Comparison of ENCODE assay signal across 11 cellular contexts in genomic region chr16:50550035-50550434, GRCh38. TPM values are rescaled to one million over a fixed set of nuclear protein-coding genes. Genes with fewer than 3 reads are reported as not detected.
DNase-seq lines count a peak whose midpoint lies in the region; ATAC-seq and TF ChIP-seq lines count a peak whose summit lies in the region.
"Had no signal": no experiment of that assay in that cellular context is flagged by ENCODE, and none has a peak within 500 bp of the region (broad histone marks: within the 10 kb centered on the region; RNA-seq: fewer than 3 reads in every experiment).

No MANE protein-coding gene starts in this region.

- no peak for TF ChIP-seq POLR2A in suprapubic skin (IDR thresholded peaks at IDR 0.05)

- H3K36me3 Mint-ChIP-seq in activated CD8-positive, alpha-beta T cell treated with anti-CD3 and anti-CD28 coated beads for 36 hours (ENCODE audit: low read depth) = no peaks in the 10 kb centered on the region
- no peaks in the 10 kb centered on the region for H3K36me3 Mint-ChIP-seq in activated CD8-positive, alpha-beta T cell treated with anti-CD3 and anti-CD28 coated beads, Interleukin-2, amount 10 ng/mL, durations not matched to agents 7 days and 5 days (ENCODE audit: low read depth)
- no peaks in the 10 kb centered on the region for H3K36me3 Mint-ChIP-seq in activated T-helper 17 cell treated with anti-CD3 and anti-CD28 coated beads, Interleukin-2, amount 50 U/mL, for 72 hours (ENCODE audit: low read depth)

- no peaks in the 10 kb centered on the region for H3K36me3 ChIP-seq in lung (ENCODE audit: control insufficient read depth in 2 of 2, insufficient read depth in 2 of 2, low read length in 2 of 2)
- H3K36me3 ChIP-seq in suprapubic skin = no peaks in the 10 kb centered on the region

- H3K27ac ChIP-seq in lung (ENCODE audit: low read depth in 1 of 2, low read length in 1 of 2) = peak overlapping the region in 1 of 2 donors; percentile 56
- no peak overlapping the region for H3K27ac ChIP-seq in suprapubic skin

- H3K9me3 ChIP-seq in lung (ENCODE audit: control insufficient read depth in 2 of 2, insufficient read depth in 1 of 2, low read length in 1 of 2) (peaks cover 0 to 2% of the 10 kb centered on the region in 2 donors), suprapubic skin (no peaks in the 10 kb centered on the region)

- POLR2A ChIA-PET in activated CD8-positive, alpha-beta T cell treated with anti-CD3 and anti-CD28 coated beads for 36 hours (lab: Charles Lee) = no interaction called here
- POLR2A ChIA-PET in activated CD8-positive, alpha-beta T cell treated with anti-CD3 and anti-CD28 coated beads, Interleukin-2, amount 10 ng/mL, durations not matched to agents 7 days and 5 days (lab: Charles Lee) = interaction anchor here (0.6 kb wide), 1 partner anchor 70 kb away, joined by 3 read pairs; no protein-coding TSS in a partner anchor

- intact Hi-C loops in activated CD8-positive, alpha-beta T cell treated with anti-CD3 and anti-CD28 coated beads for 36 hours (cut with micrococcal nuclease) = no loop called here
- intact Hi-C loops in Right ventricle myocardium superior (cut with DNase I) = no loop called here

- peaks cover 3% of the 10 kb centered on the region for H3K27me3 Mint-ChIP-seq in activated CD8-positive, alpha-beta T cell treated with anti-CD3 and anti-CD28 coated beads for 36 hours
- peaks cover 52% of the 10 kb centered on the region for H3K27me3 Mint-ChIP-seq in activated CD8-positive, alpha-beta T cell treated with anti-CD3 and anti-CD28 coated beads, Interleukin-2, amount 10 ng/mL, durations not matched to agents 7 days and 5 days (ENCODE audit: low read depth)
- no peaks in the 10 kb centered on the region for H3K27me3 Mint-ChIP-seq in activated T-helper 17 cell treated with anti-CD3 and anti-CD28 coated beads, Interleukin-2, amount 50 U/mL, for 72 hours

- no peak for ATAC-seq in activated CD8-positive, alpha-beta T cell treated with anti-CD3 and anti-CD28 coated beads for 36 hours
- no peak for ATAC-seq in activated CD8-positive, alpha-beta T cell treated with anti-CD3 and anti-CD28 coated beads, Interleukin-2, amount 10 ng/mL, durations not matched to agents 7 days and 5 days
- no peak for ATAC-seq in activated T-helper 17 cell treated with anti-CD3 and anti-CD28 coated beads, Interleukin-2, amount 50 U/mL, for 72 hours (replicated peaks)
- no peak for ATAC-seq in lung (ENCODE audit: insufficient read depth, low FRiP score)
- ATAC-seq in HG03442 (IDR thresholded peaks at IDR 0.05; ENCODE audit: unreplicated experiment) = no peak
- ATAC-seq in Right ventricle myocardium superior (ENCODE audit: poor library complexity) = no peak

- H3K4me1 ChIP-seq in lung (ENCODE audit: control insufficient read depth in 2 of 2, insufficient read depth in 2 of 2, low read length in 2 of 2) (peaks cover 0 to 4% of the 10 kb centered on the region in 2 donors), suprapubic skin (peaks cover 14% of the 10 kb centered on the region)

- TF ChIP-seq EP300 in suprapubic skin (IDR thresholded peaks at IDR 0.05) = no peak

- H3K27me3 ChIP-seq in lung (ENCODE audit: control insufficient read depth, insufficient read depth) = no peaks in the 10 kb centered on the region
- peaks cover 4% of the 10 kb centered on the region for H3K27me3 ChIP-seq in suprapubic skin

- H3K9me3 Mint-ChIP-seq in activated CD8-positive, alpha-beta T cell treated with anti-CD3 and anti-CD28 coated beads for 36 hours = no peaks in the 10 kb centered on the region
- H3K9me3 Mint-ChIP-seq in activated CD8-positive, alpha-beta T cell treated with anti-CD3 and anti-CD28 coated beads, Interleukin-2, amount 10 ng/mL, durations not matched to agents 7 days and 5 days (ENCODE audit: insufficient read depth) = no peaks in the 10 kb centered on the region
- no peaks in the 10 kb centered on the region for H3K9me3 Mint-ChIP-seq in activated T-helper 17 cell treated with anti-CD3 and anti-CD28 coated beads, Interleukin-2, amount 50 U/mL, for 72 hours

- no peak for TF ChIP-seq CTCF in activated CD8-positive, alpha-beta T cell treated with anti-CD3 and anti-CD28 coated beads for 36 hours (IDR thresholded peaks at IDR 0.05)
- no peak for TF ChIP-seq CTCF in lung (IDR thresholded peaks at IDR 0.05; ENCODE audit: control extremely low read depth, extremely low read depth)
- no peak for TF ChIP-seq CTCF in suprapubic skin (IDR thresholded peaks at IDR 0.05)

- DNase-seq in activated CD8-positive, alpha-beta T cell treated with anti-CD3 and anti-CD28 coated beads for 36 hours = peak; percentile 27
- no peak for DNase-seq in activated CD8-positive, alpha-beta T cell treated with anti-CD3 and anti-CD28 coated beads, Interleukin-2, amount 10 ng/mL, durations not matched to agents 7 days and 5 days
- DNase-seq in lung (ENCODE audit: low spot score) = no peak
- DNase-seq in suprapubic skin (ENCODE audit: low spot score in 2 of 2) = no peak
- no peak for DNase-seq in NCI-H2029 (lab: John Stamatoyannopoulos, UW)
- no peak for DNase-seq in Right ventricle myocardium superior
- DNase-seq: central memory CD4-positive, alpha-beta T cell; EL; nucleus accumbens had no signal

- peak overlapping the region; percentile 34 for H3K4me3 Mint-ChIP-seq in activated CD8-positive, alpha-beta T cell treated with anti-CD3 and anti-CD28 coated beads for 36 hours
- no peak overlapping the region for H3K4me3 Mint-ChIP-seq in activated CD8-positive, alpha-beta T cell treated with anti-CD3 and anti-CD28 coated beads, Interleukin-2, amount 10 ng/mL, durations not matched to agents 7 days and 5 days
- peak overlapping the region; percentile 58 for H3K4me3 Mint-ChIP-seq in activated T-helper 17 cell treated with anti-CD3 and anti-CD28 coated beads, Interleukin-2, amount 50 U/mL, for 72 hours

- H3K4me1 Mint-ChIP-seq in activated CD8-positive, alpha-beta T cell treated with anti-CD3 and anti-CD28 coated beads for 36 hours (ENCODE audit: low read depth) = peaks cover 9% of the 10 kb centered on the region
- peaks cover 11% of the 10 kb centered on the region for H3K4me1 Mint-ChIP-seq in activated CD8-positive, alpha-beta T cell treated with anti-CD3 and anti-CD28 coated beads, Interleukin-2, amount 10 ng/mL, durations not matched to agents 7 days and 5 days (ENCODE audit: low read depth)
- H3K4me1 Mint-ChIP-seq in activated T-helper 17 cell treated with anti-CD3 and anti-CD28 coated beads, Interleukin-2, amount 50 U/mL, for 72 hours = peaks cover 7% of the 10 kb centered on the region

- CTCF ChIA-PET in activated CD8-positive, alpha-beta T cell treated with anti-CD3 and anti-CD28 coated beads for 36 hours (lab: Charles Lee) = interaction anchor here (0.6 to 1.2 kb wide), 5 partner anchors 10 to 223 kb away, joined by 3 to 4 read pairs (median 3); no protein-coding TSS in a partner anchor
- CTCF ChIA-PET in activated CD8-positive, alpha-beta T cell treated with anti-CD3 and anti-CD28 coated beads, Interleukin-2, amount 10 ng/mL, durations not matched to agents 7 days and 5 days (lab: Charles Lee) = interaction anchor here (1.9 kb wide), 1 partner anchor 256 kb away, joined by 4 read pairs; no protein-coding TSS in a partner anchor

- no peak overlapping the region for H3K27ac Mint-ChIP-seq in activated CD8-positive, alpha-beta T cell treated with anti-CD3 and anti-CD28 coated beads for 36 hours
- H3K27ac Mint-ChIP-seq in activated CD8-positive, alpha-beta T cell treated with anti-CD3 and anti-CD28 coated beads, Interleukin-2, amount 10 ng/mL, durations not matched to agents 7 days and 5 days = no peak overlapping the region
- H3K27ac Mint-ChIP-seq in activated T-helper 17 cell treated with anti-CD3 and anti-CD28 coated beads, Interleukin-2, amount 50 U/mL, for 72 hours = no peak overlapping the region

- H3K4me3 ChIP-seq in lung (peak overlapping the region; percentile 55), suprapubic skin (peak overlapping the region; percentile 73)

- 71 to 86% methylated on average over 8 of the region's 8 CpGs for WGBS in lung, 2 donors
- WGBS in suprapubic skin = 59% methylated on average over 7 of the region's 8 CpGs

RNA-seq across cellular contexts. Expression of gene NKD1, which starts 1.8 kb away (rescaled TPM):
- total RNA-seq in activated CD8-positive, alpha-beta T cell treated with anti-CD3 and anti-CD28 coated beads for 36 hours = 1 to 10 TPM; 1.9 to 3.6 TPM
- total RNA-seq in activated CD8-positive, alpha-beta T cell treated with anti-CD3 and anti-CD28 coated beads, Interleukin-2, amount 10 ng/mL, durations not matched to agents 7 days and 5 days = under 1 TPM; 0.26 to 0.44 TPM
- 1 to 10 TPM in 1 of 2 donors, under 1 TPM in 1; 0.66 to 1.3 TPM for total RNA-seq in activated T-helper 17 cell treated with anti-CD3 and anti-CD28 coated beads, Interleukin-2, amount 50 U/mL, for 72 hours
- total RNA-seq in lung (10 to 100 TPM; 12.6 to 14.1 TPM), suprapubic skin (1 to 10 TPM; 1.8 to 9.1 (median 2.6) TPM), Right ventricle myocardium superior (0.16 TPM)
- polyA plus RNA-seq in lung = 1 to 10 TPM; 2.3 to 3.3 TPM
